In genomic region chr12:25558566-25558965, GRCh38 we compare ENCODE assay signal across 22 cellular contexts. TPM values are rescaled to one million over a fixed set of nuclear protein-coding genes. Genes with fewer than 3 reads are reported as not detected.
DNase-seq lines count a peak whose midpoint lies in the region; ATAC-seq and TF ChIP-seq lines count a peak whose summit lies in the region.
"Had no signal": no experiment of that assay in that cellular context is flagged by ENCODE, and none has a peak within 500 bp of the region (broad histone marks: within the 10 kb centered on the region; RNA-seq: fewer than 3 reads in every experiment).

No MANE protein-coding gene starts in this region.

- POLR2A ChIA-PET in activated CD4-positive, alpha-beta T cell treated with anti-CD3 and anti-CD28 coated beads for 36 hours (lab: Charles Lee), result no interaction called here
- POLR2A ChIA-PET in activated CD4-positive, alpha-beta T cell treated with anti-CD3 and anti-CD28 coated beads, Interleukin-2, amount 10 ng/mL, durations not matched to agents 7 days and 5 days (lab: Charles Lee), result no interaction called here

- peak overlapping the region; percentile 69 for H3K27ac Mint-ChIP-seq in activated CD4-positive, alpha-beta T cell treated with anti-CD3 and anti-CD28 coated beads for 36 hours
- H3K27ac Mint-ChIP-seq in activated CD4-positive, alpha-beta T cell treated with anti-CD3 and anti-CD28 coated beads, Interleukin-2, amount 10 ng/mL, durations not matched to agents 7 days and 5 days, result no peak overlapping the region
- H3K27ac Mint-ChIP-seq: activated B cell treated with CpG ODN at 0.5 μM for 24 hours; activated CD4-positive, alpha-beta memory T cell treated with anti-CD3 and anti-CD28 coated beads, Interleukin-2, amount 10 ng/mL, durations not matched to agents 7 days and 5 days; nephron had no signal

- intact Hi-C loops in activated CD4-positive, alpha-beta T cell treated with anti-CD3 and anti-CD28 coated beads for 36 hours (cut with DNase I, micrococcal nuclease), result loop anchor here in 1 of 2 experiments (5.0 kb wide), 1 partner anchor 121 kb away; no protein-coding TSS in a partner anchor

- no peak for ATAC-seq in activated CD4-positive, alpha-beta T cell treated with anti-CD3 and anti-CD28 coated beads for 36 hours
- ATAC-seq in foreskin keratinocyte, result peak; percentile 41

- H3K27me3 ChIP-seq in foreskin keratinocyte, result no peaks in the 10 kb centered on the region
- H3K27me3 ChIP-seq: BE2C, ovary, Peyer's patch, transverse colon had no signal

- peaks cover 3% of the 10 kb centered on the region for H3K36me3 Mint-ChIP-seq in activated CD4-positive, alpha-beta T cell treated with anti-CD3 and anti-CD28 coated beads for 36 hours (ENCODE audit: low read depth)
- no peaks in the 10 kb centered on the region for H3K36me3 Mint-ChIP-seq in activated CD4-positive, alpha-beta T cell treated with anti-CD3 and anti-CD28 coated beads, Interleukin-2, amount 10 ng/mL, durations not matched to agents 7 days and 5 days (ENCODE audit: low read depth)

- no peaks in the 10 kb centered on the region for H3K4me1 ChIP-seq in foreskin keratinocyte
- H3K4me1 ChIP-seq: BE2C, Peyer's patch, transverse colon had no signal

- CTCF ChIA-PET in activated CD4-positive, alpha-beta T cell treated with anti-CD3 and anti-CD28 coated beads for 36 hours (lab: Charles Lee), result no interaction called here
- CTCF ChIA-PET in activated CD4-positive, alpha-beta T cell treated with anti-CD3 and anti-CD28 coated beads, Interleukin-2, amount 10 ng/mL, durations not matched to agents 7 days and 5 days (lab: Charles Lee), result no interaction called here

- TF ChIP-seq CTCF in foreskin keratinocyte (conservative IDR thresholded peaks at IDR 0.05), result no peak

- H3K9me3 Mint-ChIP-seq in activated CD4-positive, alpha-beta T cell treated with anti-CD3 and anti-CD28 coated beads for 36 hours (ENCODE audit: low read depth), result peaks cover 6% of the 10 kb centered on the region
- peaks cover 2% of the 10 kb centered on the region for H3K9me3 Mint-ChIP-seq in activated CD4-positive, alpha-beta T cell treated with anti-CD3 and anti-CD28 coated beads, Interleukin-2, amount 10 ng/mL, durations not matched to agents 7 days and 5 days
- H3K9me3 Mint-ChIP-seq: activated B cell treated with CpG ODN at 0.5 μM for 24 hours; activated CD4-positive, alpha-beta memory T cell treated with anti-CD3 and anti-CD28 coated beads, Interleukin-2, amount 10 ng/mL, durations not matched to agents 7 days and 5 days had no signal

- H3K4me3 Mint-ChIP-seq in activated CD4-positive, alpha-beta T cell treated with anti-CD3 and anti-CD28 coated beads for 36 hours, result no peak overlapping the region
- H3K4me3 Mint-ChIP-seq in activated CD4-positive, alpha-beta T cell treated with anti-CD3 and anti-CD28 coated beads, Interleukin-2, amount 10 ng/mL, durations not matched to agents 7 days and 5 days, result no peak overlapping the region
- H3K4me3 Mint-ChIP-seq: activated B cell treated with CpG ODN at 0.5 μM for 24 hours; activated CD4-positive, alpha-beta memory T cell treated with anti-CD3 and anti-CD28 coated beads, Interleukin-2, amount 10 ng/mL, durations not matched to agents 7 days and 5 days; nephron had no signal

- peaks cover 11% of the 10 kb centered on the region for H3K4me1 Mint-ChIP-seq in activated CD4-positive, alpha-beta T cell treated with anti-CD3 and anti-CD28 coated beads for 36 hours
- peaks cover 4% of the 10 kb centered on the region for H3K4me1 Mint-ChIP-seq in activated CD4-positive, alpha-beta T cell treated with anti-CD3 and anti-CD28 coated beads, Interleukin-2, amount 10 ng/mL, durations not matched to agents 7 days and 5 days
- H3K4me1 Mint-ChIP-seq: activated B cell treated with CpG ODN at 0.5 μM for 24 hours; activated CD4-positive, alpha-beta memory T cell treated with anti-CD3 and anti-CD28 coated beads, Interleukin-2, amount 10 ng/mL, durations not matched to agents 7 days and 5 days; nephron had no signal

- H3K27ac ChIP-seq in foreskin keratinocyte, result no peak overlapping the region
- H3K27ac ChIP-seq: ovary, Peyer's patch, transverse colon had no signal

- H3K27me3 Mint-ChIP-seq in activated CD4-positive, alpha-beta T cell treated with anti-CD3 and anti-CD28 coated beads for 36 hours, result no peaks in the 10 kb centered on the region
- no peaks in the 10 kb centered on the region for H3K27me3 Mint-ChIP-seq in activated CD4-positive, alpha-beta T cell treated with anti-CD3 and anti-CD28 coated beads, Interleukin-2, amount 10 ng/mL, durations not matched to agents 7 days and 5 days
- H3K27me3 Mint-ChIP-seq: activated CD4-positive, alpha-beta memory T cell treated with anti-CD3 and anti-CD28 coated beads, Interleukin-2, amount 10 ng/mL, durations not matched to agents 7 days and 5 days had no signal

- peak; percentile 14 for DNase-seq in activated CD4-positive, alpha-beta T cell treated with anti-CD3 and anti-CD28 coated beads for 36 hours
- no peak for DNase-seq in activated CD4-positive, alpha-beta T cell treated with anti-CD3 and anti-CD28 coated beads, Interleukin-2, amount 10 ng/mL, durations not matched to agents 7 days and 5 days
- DNase-seq in EH (ENCODE audit: low read depth), result peak; percentile 20
- peak; percentile 35 for DNase-seq in amniotic epithelial cell (ENCODE audit: low read depth)
- peak in 1 of 2 donors; percentile 44 for DNase-seq in foreskin keratinocyte
- DNase-seq in NCI-H774 (lab: John Stamatoyannopoulos, UW), result no peak
- no peak for DNase-seq in cerebellum (ENCODE audit: low spot score)
- no peak for DNase-seq in AG08395 (ENCODE audit: low spot score)
- DNase-seq: activated B cell treated with CpG ODN at 0.5 μM for 24 hours; activated CD4-positive, alpha-beta memory T cell treated with anti-CD3 and anti-CD28 coated beads, Interleukin-2, amount 10 ng/mL, durations not matched to agents 7 days and 5 days; activated effector memory CD4-positive, alpha-beta T cell treated with Interleukin-2 at 50 U/mL for 16 hours; central memory CD4-positive, alpha-beta T cell; glutamatergic neuron; NCI-H2029; ovary; Peyer's patch; retina; T1000; transverse colon had no signal

RNA-seq across cellular contexts. Expression of gene LMNTD1, which starts 5.5 kb away (rescaled TPM):
- not detected for total RNA-seq in activated CD4-positive, alpha-beta T cell treated with anti-CD3 and anti-CD28 coated beads for 36 hours
- total RNA-seq in activated CD4-positive, alpha-beta T cell treated with anti-CD3 and anti-CD28 coated beads, Interleukin-2, amount 10 ng/mL, durations not matched to agents 7 days and 5 days, result not detected
- not detected in 2 replicates for total RNA-seq in foreskin keratinocyte
- polyA plus RNA-seq in foreskin keratinocyte, result not detected in 2 replicates
- 1.1 TPM for total RNA-seq in cerebellum
- total RNA-seq: activated B cell treated with CpG ODN at 0.5 μM for 24 hours; activated CD4-positive, alpha-beta memory T cell treated with anti-CD3 and anti-CD28 coated beads, Interleukin-2, amount 10 ng/mL, durations not matched to agents 7 days and 5 days; mucosa of gallbladder; Peyer's patch; transverse colon had no signal
- polyA plus RNA-seq: ovary had no signal

Comparison
In these comparisons a context has a peak if more than half of its experiments do, and no peak if none do; other contexts are left out.
1. DNase-seq: peak in activated CD4-positive, alpha-beta T cell treated with anti-CD3 and anti-CD28 coated beads for 36 hours (single experiment), EH (single experiment) and amniotic epithelial cell (single experiment); none in activated CD4-positive, alpha-beta T cell treated with anti-CD3 and anti-CD28 coated beads, Interleukin-2, amount 10 ng/mL, durations not matched to agents 7 days and 5 days (single experiment), NCI-H774 (single experiment), cerebellum (single experiment) and AG08395 (single experiment).